Comparison of ENCODE assay signal across 19 cellular contexts in the genomic region with DNA sequence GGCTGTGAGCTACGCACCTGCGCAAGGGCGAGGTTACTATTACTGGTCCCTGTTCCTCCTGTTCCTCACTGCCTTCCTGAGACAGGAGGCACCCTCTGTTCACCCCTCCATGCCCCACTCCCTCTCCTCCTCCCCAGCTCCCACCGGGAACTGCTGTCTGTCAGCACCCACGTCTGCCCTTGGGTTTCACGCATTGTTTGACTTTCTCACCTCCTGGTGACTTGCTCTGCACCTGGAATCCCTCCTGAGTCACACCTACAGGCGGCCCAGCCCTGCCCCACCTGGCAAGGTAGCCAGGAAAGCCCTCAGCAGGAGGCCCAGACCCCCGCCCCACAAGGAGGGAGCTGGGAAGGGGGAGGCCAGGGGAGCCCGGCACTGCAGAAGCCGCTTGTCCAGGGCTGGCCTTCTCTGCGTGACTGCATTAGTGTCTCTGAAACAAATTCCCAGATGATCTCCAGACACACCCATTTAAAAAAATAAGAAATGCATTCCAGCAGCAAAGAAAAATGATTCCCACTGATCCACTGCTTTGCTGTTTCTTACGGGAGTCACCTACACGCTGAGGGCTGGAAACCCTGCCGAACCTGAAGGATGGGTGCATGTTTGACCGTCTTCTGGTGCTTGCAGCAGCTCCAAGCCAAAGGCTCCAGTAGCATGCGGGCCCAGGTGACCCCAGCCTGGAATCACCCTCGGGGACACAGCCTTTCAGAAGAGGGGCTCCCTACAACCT.
A peak's percentile ranks its signal among the peaks of the same experiment; 100 is the strongest.
DNase-seq lines count a peak whose midpoint lies in the region; ATAC-seq and TF ChIP-seq lines count a peak whose summit lies in the region.
"Had no signal": no experiment of that assay in that cellular context is flagged by ENCODE, and none has a peak within 500 bp of the region (broad histone marks: within the 10 kb centered on the region; RNA-seq: fewer than 3 reads in every experiment).

No MANE protein-coding gene starts in this region.

- WGBS in hepatocyte (ENCODE audit: low lambda C conversion rate, missing lambda C conversion rate), result 62% methylated on average over 17 of the region's 17 CpGs
- 70% methylated on average over 17 of the region's 17 CpGs for WGBS in prostate gland

- no peak overlapping the region for H2AFZ ChIP-seq in HCT116 (ENCODE audit: low read depth, low read length, poor library complexity, severe bottlenecking)
- no peak overlapping the region for H2AFZ ChIP-seq in hepatocyte
- no peak overlapping the region for H2AFZ ChIP-seq in OCI-LY7 (ENCODE audit: low read length)

- H3K9me2 ChIP-seq in HCT116 (ENCODE audit: insufficient read depth) (no peaks in the 10 kb centered on the region), hepatocyte (replicated peaks; ENCODE audit: insufficient read depth) (no peaks in the 10 kb centered on the region), OCI-LY7 (ENCODE audit: insufficient read depth, low read length) (no peaks in the 10 kb centered on the region)

- peaks cover 17 to 62% of the 10 kb centered on the region in 2 experiments for H3K4me1 ChIP-seq in HCT116 (ENCODE audit: control insufficient read depth in 1 of 2, insufficient read depth in 2 of 2, low read length in 2 of 2)
- H3K4me1 ChIP-seq in hepatocyte (ENCODE audit: insufficient read depth), result peaks cover 21% of the 10 kb centered on the region
- H3K4me1 ChIP-seq in prostate gland (replicated peaks), result peaks cover 35% of the 10 kb centered on the region
- peaks cover 7% of the 10 kb centered on the region for H3K4me1 ChIP-seq in OCI-LY7 (ENCODE audit: insufficient read depth, low read length, poor library complexity, severe bottlenecking)

- no peaks in the 10 kb centered on the region for H3K4me1 Mint-ChIP-seq in WTC11
- H3K4me1 Mint-ChIP-seq: activated CD4-positive, alpha-beta T cell treated with anti-CD3 and anti-CD28 coated beads, Interleukin-2, amount 10 ng/mL, durations not matched to agents 24 days and 14 days; CD8-positive, alpha-beta memory T cell; stimulated activated effector memory CD8-positive, alpha-beta T cell treated with anti-CD3 and anti-CD28 coated beads, Interleukin-12 subunit alpha, Interleukin-12 subunit beta, amount 100 ng/mL, for 72 hours had no signal

- H3K4me2 ChIP-seq in HCT116 (ENCODE audit: low read length), result peak overlapping the region; percentile 62
- no peak overlapping the region for H3K4me2 ChIP-seq in hepatocyte
- no peak overlapping the region for H3K4me2 ChIP-seq in OCI-LY7 (ENCODE audit: low read length)

- no peak overlapping the region for H3K4me3 ChIP-seq in HCT116 (replicated peaks in 1 of 2; ENCODE audit: low read depth in 1 of 2, low read length in 2 of 2)
- H3K4me3 ChIP-seq in hepatocyte, result no peak overlapping the region
- H3K4me3 ChIP-seq in prostate gland, result no peak overlapping the region
- H3K4me3 ChIP-seq in OCI-LY7 (ENCODE audit: low read depth, low read length, poor library complexity, severe bottlenecking), result no peak overlapping the region
- H3K4me3 ChIP-seq: thoracic aorta had no signal

- H3K27ac ChIP-seq in HCT116 (ENCODE audit: low read depth, low read length) (no peak overlapping the region), hepatocyte (peak overlapping the region; percentile 15), prostate gland (peak overlapping the region; percentile 50 to 71), OCI-LY7 (ENCODE audit: low read depth, low read length, poor library complexity, severe bottlenecking) (no peak overlapping the region)
- H3K27ac ChIP-seq: thoracic aorta had no signal

- ATAC-seq in HCT116 (no peak), WTC11 (no peak), HG02981 (IDR thresholded peaks at IDR 0.05; ENCODE audit: unreplicated experiment) (no peak), GM18873 (IDR thresholded peaks at IDR 0.05; ENCODE audit: low FRiP score, unreplicated experiment) (no peak)
- ATAC-seq: Right ventricle myocardium inferior; stimulated activated effector memory CD8-positive, alpha-beta T cell treated with anti-CD3 and anti-CD28 coated beads, Interleukin-12 subunit alpha, Interleukin-12 subunit beta, amount 100 ng/mL, for 72 hours had no signal

- no peaks in the 10 kb centered on the region for H3K79me2 ChIP-seq in HCT116 (ENCODE audit: insufficient read depth, low read length)
- H3K79me2 ChIP-seq in hepatocyte, result no peaks in the 10 kb centered on the region
- no peaks in the 10 kb centered on the region for H3K79me2 ChIP-seq in OCI-LY7 (ENCODE audit: insufficient read depth, low read depth, low read length)

- TF ChIP-seq POLR2A in HCT116 (IDR thresholded peaks at IDR 0.05; ENCODE audit: borderline replicate concordance, extremely low read depth, insufficient read depth, insufficient read length), result no peak
- no peak for TF ChIP-seq POLR2A in prostate gland (IDR thresholded peaks at IDR 0.05)

- DNase-seq in HCT116 (ENCODE audit: low read depth, low spot score) (no peak), WTC11 (ENCODE audit: low spot score) (no peak), hepatocyte (ENCODE audit: low spot score) (peak; percentile 64), prostate gland (ENCODE audit: low spot score) (no peak), OCI-LY7 (ENCODE audit: low spot score) (no peak), NCI-H345 treated with DMSO at 0.1 percent for 48 hours (lab: John Stamatoyannopoulos, UW; ENCODE audit: unreplicated experiment) (no peak)
- DNase-seq: activated CD4-positive, alpha-beta T cell treated with anti-CD3 and anti-CD28 coated beads, Interleukin-2, amount 10 ng/mL, durations not matched to agents 24 days and 14 days; activated gamma-delta T cell; CD8-positive, alpha-beta memory T cell; erythroblast; left ventricle myocardium superior; NCI-H446; right cardiac atrium; SW 1271 had no signal

- no peak overlapping the region for H3K4me3 Mint-ChIP-seq in WTC11
- H3K4me3 Mint-ChIP-seq: activated CD4-positive, alpha-beta T cell treated with anti-CD3 and anti-CD28 coated beads, Interleukin-2, amount 10 ng/mL, durations not matched to agents 24 days and 14 days; CD8-positive, alpha-beta memory T cell; stimulated activated effector memory CD8-positive, alpha-beta T cell treated with anti-CD3 and anti-CD28 coated beads, Interleukin-12 subunit alpha, Interleukin-12 subunit beta, amount 100 ng/mL, for 72 hours had no signal

- H4K20me1 ChIP-seq in HCT116 (ENCODE audit: insufficient read depth), result no peaks in the 10 kb centered on the region
- H4K20me1 ChIP-seq in hepatocyte (ENCODE audit: insufficient read depth, poor library complexity, severe bottlenecking), result no peaks in the 10 kb centered on the region
- H4K20me1 ChIP-seq in OCI-LY7 (ENCODE audit: insufficient read depth, low read length), result no peaks in the 10 kb centered on the region

- POLR2A ChIA-PET in HCT116 (lab: Charles Lee) (no interaction called here), WTC11 (lab: Charles Lee) (no interaction called here), OCI-LY7 (lab: Charles Lee) (no interaction called here)

- H3K9me3 Mint-ChIP-seq in WTC11, result no peaks in the 10 kb centered on the region
- H3K9me3 Mint-ChIP-seq: activated CD4-positive, alpha-beta T cell treated with anti-CD3 and anti-CD28 coated beads, Interleukin-2, amount 10 ng/mL, durations not matched to agents 24 days and 14 days; CD8-positive, alpha-beta memory T cell; stimulated activated effector memory CD8-positive, alpha-beta T cell treated with anti-CD3 and anti-CD28 coated beads, Interleukin-12 subunit alpha, Interleukin-12 subunit beta, amount 100 ng/mL, for 72 hours had no signal

- no peaks in the 10 kb centered on the region for H3K27me3 ChIP-seq in HCT116 (ENCODE audit: insufficient read depth, low read length)
- H3K27me3 ChIP-seq in hepatocyte, result no peaks in the 10 kb centered on the region
- H3K27me3 ChIP-seq in prostate gland (replicated peaks; ENCODE audit: insufficient read depth), result no peaks in the 10 kb centered on the region

- BruUV-seq in HCT116 (replicated peaks; lab: Mats Ljungman, UMichigan) (no TSS peak), OCI-LY7 (replicated peaks; lab: Mats Ljungman, UMichigan) (no TSS peak)

- no peaks in the 10 kb centered on the region for H3K36me3 Mint-ChIP-seq in WTC11
- H3K36me3 Mint-ChIP-seq: CD8-positive, alpha-beta memory T cell; stimulated activated effector memory CD8-positive, alpha-beta T cell treated with anti-CD3 and anti-CD28 coated beads, Interleukin-12 subunit alpha, Interleukin-12 subunit beta, amount 100 ng/mL, for 72 hours had no signal

- RAD21 ChIA-PET in HCT116 (lab: Charles Lee; ENCODE audit: low non-redundant PET in 1 of 2, low total read pairs in 2 of 2, uncharacterized antibody in 2 of 2, unreplicated experiment in 2 of 2), result no interaction called here

- peak overlapping the region; percentile 4; the same call in 1 of the 2 replicates for H3K27ac Mint-ChIP-seq in WTC11
- H3K27ac Mint-ChIP-seq: activated CD4-positive, alpha-beta T cell treated with anti-CD3 and anti-CD28 coated beads, Interleukin-2, amount 10 ng/mL, durations not matched to agents 24 days and 14 days; CD8-positive, alpha-beta memory T cell; stimulated activated effector memory CD8-positive, alpha-beta T cell treated with anti-CD3 and anti-CD28 coated beads, Interleukin-12 subunit alpha, Interleukin-12 subunit beta, amount 100 ng/mL, for 72 hours had no signal

- H3K27me3 Mint-ChIP-seq in WTC11 (ENCODE audit: low read depth), result no peaks in the 10 kb centered on the region
- H3K27me3 Mint-ChIP-seq: activated CD4-positive, alpha-beta T cell treated with anti-CD3 and anti-CD28 coated beads, Interleukin-2, amount 10 ng/mL, durations not matched to agents 24 days and 14 days had no signal

- H3K9me3 ChIP-seq in HCT116 (ENCODE audit: control insufficient read depth in 1 of 2, insufficient read depth in 1 of 2, low read depth in 1 of 2, low read length in 2 of 2) (no peaks in the 10 kb centered on the region), hepatocyte (ENCODE audit: low read depth) (no peaks in the 10 kb centered on the region), prostate gland (no peaks in the 10 kb centered on the region), OCI-LY7 (ENCODE audit: low read length) (no peaks in the 10 kb centered on the region)
- H3K9me3 ChIP-seq: thoracic aorta had no signal

- TF ChIP-seq CTCF in HCT116 (IDR thresholded peaks at IDR 0.05 in 2 of 3, conservative IDR thresholded peaks at IDR 0.05 in 1 of 3; ENCODE audit: borderline replicate concordance in 1 of 3, insufficient read depth in 1 of 3, low read depth in 2 of 3, low read length in 2 of 3) (no peak), WTC11 (IDR thresholded peaks at IDR 0.05) (no peak), hepatocyte (IDR thresholded peaks at IDR 0.05; ENCODE audit: poor library complexity) (no peak), prostate gland (IDR thresholded peaks at IDR 0.05) (no peak), OCI-LY7 (conservative IDR thresholded peaks at IDR 0.05; ENCODE audit: low read length) (no peak)

- H3K9ac ChIP-seq in HCT116 (ENCODE audit: low read length), result peak overlapping the region; percentile 24; the same call in 1 of the 2 replicates

- intact Hi-C loops in HCT116 (cut with micrococcal nuclease) (loop anchor here (10.0 kb wide), 1 partner anchor 84 kb away; a partner anchor contains a TSS), prostate gland (cut with DNase I) (no loop called here), OCI-LY7 (cut with micrococcal nuclease; ENCODE audit: unreplicated experiment) (no loop called here)

- CTCF ChIA-PET in HCT116 (lab: Charles Lee) (no interaction called here), WTC11 (lab: Charles Lee) (interaction anchor here (1.5 to 1.9 kb wide), 2 partner anchors 83 to 113 kb away, joined by 4 to 11 read pairs; no protein-coding TSS in a partner anchor), OCI-LY7 (lab: Charles Lee; ENCODE audit: unreplicated experiment) (no interaction called here)

- H3K36me3 ChIP-seq in HCT116 (ENCODE audit: control insufficient read depth in 1 of 2, insufficient read depth in 2 of 2, low read length in 2 of 2) (no peaks in the 10 kb centered on the region), hepatocyte (replicated peaks; ENCODE audit: insufficient read depth, low read depth) (no peaks in the 10 kb centered on the region), prostate gland (no peaks in the 10 kb centered on the region), OCI-LY7 (ENCODE audit: insufficient read depth, low read length) (no peaks in the 10 kb centered on the region)
- H3K36me3 ChIP-seq: thoracic aorta had no signal

- no peak for TF ChIP-seq RAD21 in HCT116 (IDR thresholded peaks at IDR 0.05; ENCODE audit: low read depth)

Comparison
In these comparisons a context has a peak if more than half of its experiments do, and no peak if none do; other contexts are left out.
1. H3K27ac ChIP-seq: peak in hepatocyte (single experiment) and prostate gland (2 of 2); none in HCT116 (single experiment) and OCI-LY7 (single experiment).